ENCODE assay signal across 17 cellular contexts in the genomic region with DNA sequence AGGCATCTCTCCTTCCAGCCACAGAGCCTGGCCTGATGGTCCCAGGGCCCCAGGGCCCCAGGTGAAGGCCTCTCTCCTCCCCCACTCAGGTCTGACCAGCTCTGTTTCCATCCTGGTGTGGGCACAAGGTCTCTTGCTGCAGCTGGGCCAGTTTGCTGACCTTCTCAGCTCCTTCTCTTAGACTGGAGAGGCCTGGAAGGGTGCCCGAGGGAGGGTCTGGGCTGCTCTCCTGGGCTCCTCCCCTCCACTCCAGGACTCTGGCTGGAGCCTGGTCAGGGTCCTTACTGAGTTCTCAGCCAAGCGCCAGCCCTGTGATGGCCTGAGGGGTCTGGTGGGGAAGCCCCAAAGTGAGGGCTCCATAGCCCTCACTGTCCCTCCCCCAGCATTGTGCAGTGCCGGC.
"Had no signal": no experiment of that assay in that cellular context is flagged by ENCODE, and none has a peak within 500 bp of the region (broad histone marks: within the 10 kb centered on the region; RNA-seq: fewer than 3 reads in every experiment).

No MANE protein-coding gene starts in this region.

- H3K36me3 Mint-ChIP-seq: activated naive CD8-positive, alpha-beta T cell treated with anti-CD3 and anti-CD28 coated beads, Interleukin-2, amount 10 ng/mL, durations not matched to agents 7 days and 5 days; memory B cell; stimulated activated naive B cell treated with anti-CD40 and anti-IgM and Interleukin-4, amounts not matched to agents 10 μg/mL and 1 μg/mL and 100 μg/mL, for 72 hours had no signal

- H3K27me3 ChIP-seq: colonic mucosa, gastrocnemius medialis, sigmoid colon had no signal

- ATAC-seq: gastrocnemius medialis; naive thymus-derived CD4-positive, alpha-beta T cell; stimulated activated naive B cell treated with anti-CD40 and anti-IgM and Interleukin-4, amounts not matched to agents 10 μg/mL and 1 μg/mL and 100 μg/mL, for 72 hours had no signal

- H3K4me3 Mint-ChIP-seq: activated naive CD8-positive, alpha-beta T cell treated with anti-CD3 and anti-CD28 coated beads, Interleukin-2, amount 10 ng/mL, durations not matched to agents 7 days and 5 days; memory B cell; stimulated activated naive B cell treated with anti-CD40 and anti-IgM and Interleukin-4, amounts not matched to agents 10 μg/mL and 1 μg/mL and 100 μg/mL, for 72 hours; T-helper 2 cell treated with Interferon-gamma antibody and Interleukin-4, amounts not matched to agents 5 μg/mL and 100 μg/mL, for 36 hours had no signal

- H3K4me3 ChIP-seq: colonic mucosa, gastrocnemius medialis, left ventricle myocardium inferior, sigmoid colon, thoracic aorta had no signal

- H3K9me3 ChIP-seq: colonic mucosa, gastrocnemius medialis, left ventricle myocardium inferior, neutrophil, sigmoid colon, thoracic aorta had no signal

- H3K27me3 Mint-ChIP-seq: memory B cell; naive thymus-derived CD4-positive, alpha-beta T cell; stimulated activated naive B cell treated with anti-CD40 and anti-IgM and Interleukin-4, amounts not matched to agents 10 μg/mL and 1 μg/mL and 100 μg/mL, for 72 hours had no signal

- H3K27ac ChIP-seq: colonic mucosa, left ventricle myocardium inferior, neutrophil, sigmoid colon, thoracic aorta had no signal

- H3K36me3 ChIP-seq: colonic mucosa, gastrocnemius medialis, left ventricle myocardium inferior, neutrophil, sigmoid colon, thoracic aorta had no signal

- H3K9me3 Mint-ChIP-seq: activated naive CD8-positive, alpha-beta T cell treated with anti-CD3 and anti-CD28 coated beads, Interleukin-2, amount 10 ng/mL, durations not matched to agents 7 days and 5 days; memory B cell; naive thymus-derived CD4-positive, alpha-beta T cell; stimulated activated naive B cell treated with anti-CD40 and anti-IgM and Interleukin-4, amounts not matched to agents 10 μg/mL and 1 μg/mL and 100 μg/mL, for 72 hours; T-helper 2 cell treated with Interferon-gamma antibody and Interleukin-4, amounts not matched to agents 5 μg/mL and 100 μg/mL, for 36 hours had no signal

- H3K27ac Mint-ChIP-seq: T-helper 2 cell treated with Interferon-gamma antibody and Interleukin-4, amounts not matched to agents 5 μg/mL and 100 μg/mL, for 36 hours had no signal

- DNase-seq: activated CD4-positive, alpha-beta T cell treated with anti-CD3 and anti-CD28 coated beads, Interleukin-2, amount 50 U/mL, for 48 hours; activated gamma-delta T cell treated with Interleukin-2 at 50 U/mL for 16 hours; activated naive CD8-positive, alpha-beta T cell treated with anti-CD3 and anti-CD28 coated beads, Interleukin-2, amount 10 ng/mL, durations not matched to agents 7 days and 5 days; amygdala; central memory CD4-positive, alpha-beta T cell; colonic mucosa; gastrocnemius medialis; head of caudate nucleus; left ventricle myocardium inferior; naive thymus-derived CD4-positive, alpha-beta T cell; sigmoid colon; stimulated activated CD4-positive, alpha-beta T cell treated with anti-CD3 and anti-CD28 coated beads, Interleukin-4, amount 100 ng/mL, for 24 hours; stimulated activated naive B cell treated with anti-CD40 and anti-IgM and Interleukin-4, amounts not matched to agents 10 μg/mL and 1 μg/mL and 100 μg/mL, for 72 hours had no signal
